ENCODE assay signal across 8 cellular contexts in the genomic region with DNA sequence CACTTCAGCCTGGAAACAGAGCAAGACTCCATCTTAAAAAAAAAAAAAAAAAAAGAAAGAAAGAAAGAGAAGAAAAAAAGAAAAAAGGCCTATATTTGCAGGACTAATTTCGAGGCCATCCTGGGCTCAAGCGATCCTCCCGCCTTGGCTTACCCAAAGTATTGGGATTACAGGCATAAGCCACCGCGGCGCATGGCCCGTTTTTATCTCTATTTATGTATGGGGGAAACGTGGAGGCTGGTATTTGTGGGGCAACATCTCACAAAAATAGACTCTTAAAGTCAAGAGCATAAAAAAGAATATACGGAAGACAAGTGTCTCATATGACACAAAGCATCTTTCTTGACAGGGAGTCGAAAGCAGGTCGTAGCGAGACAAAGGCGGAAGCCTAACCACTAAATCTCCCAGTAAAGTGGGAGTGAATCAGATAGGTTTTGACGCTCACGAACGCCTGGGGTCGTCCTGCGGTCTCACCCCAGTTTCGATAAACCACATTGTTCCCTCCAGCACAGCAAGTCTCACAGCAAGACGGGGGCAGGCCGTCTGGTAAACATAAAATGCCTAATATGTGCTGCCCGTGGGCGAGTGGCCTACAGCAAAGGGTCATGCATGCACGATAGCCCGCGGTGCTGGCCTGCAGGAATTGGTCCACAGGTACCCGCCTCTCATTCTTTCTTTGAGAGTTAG. TPM values are rescaled to one million over a fixed set of nuclear protein-coding genes. Genes with fewer than 3 reads are reported as not detected.
DNase-seq lines count a peak whose midpoint lies in the region; ATAC-seq and TF ChIP-seq lines count a peak whose summit lies in the region.

No MANE protein-coding gene starts in this region.

- DNase-seq in heart right ventricle (no peak), cardiac septum (ENCODE audit: low spot score) (no peak), lung (ENCODE audit: low spot score) (no peak), upper lobe of left lung (peak; percentile 20 to 25), NCI-H1048 (lab: John Stamatoyannopoulos, UW) (no peak), hepatic stellate cell (ENCODE audit: low spot score) (no peak), NCI-H187 (lab: John Stamatoyannopoulos, UW) (no peak)
- DNase-seq in activated naive CD4-positive, alpha-beta T cell treated with anti-CD3 and anti-CD28 coated beads, Interleukin-2, amount 50 U/mL, for 16 hours, result peak; percentile 46

- H3K4me1 ChIP-seq in heart right ventricle (peaks cover 3 to 59% (median 24%) of the 10 kb centered on the region in 9 donors), lung (ENCODE audit: control insufficient read depth in 2 of 2, insufficient read depth in 2 of 2, low read length in 2 of 2) (peaks cover 0 to 28% of the 10 kb centered on the region in 2 donors), upper lobe of left lung (peaks cover 34 to 64% (median 36%) of the 10 kb centered on the region in 4 donors)

- H3K4me3 ChIP-seq in heart right ventricle (peak overlapping the region in 5 of 10 donors; percentile 66 to 89 (median 87)), lung (no peak overlapping the region), upper lobe of left lung (peak overlapping the region in 2 of 4 donors; percentile 80 to 84)

- intact Hi-C loops in heart right ventricle (cut with DNase I), result no loop called here
- intact Hi-C loops in cardiac septum (cut with DNase I), result no loop called here

- H3K36me3 ChIP-seq in heart right ventricle, result no peaks in the 10 kb centered on the region
- H3K36me3 ChIP-seq in lung (ENCODE audit: control insufficient read depth in 2 of 2, insufficient read depth in 2 of 2, low read length in 2 of 2), result no peaks in the 10 kb centered on the region
- no peaks in the 10 kb centered on the region for H3K36me3 ChIP-seq in upper lobe of left lung

- H3K27ac ChIP-seq in heart right ventricle (peak overlapping the region in 9 of 10 donors; percentile 90 to 99 (median 97)), lung (ENCODE audit: low read depth in 1 of 2, low read length in 1 of 2) (peak overlapping the region; percentile 2 to 94), upper lobe of left lung (peak overlapping the region in 3 of 4 donors; percentile 96 to 98 (median 97))

- no peak for ATAC-seq in heart right ventricle
- ATAC-seq in lung (ENCODE audit: insufficient read depth, low FRiP score), result no peak
- ATAC-seq in upper lobe of left lung (ENCODE audit: low FRiP score in 2 of 2), result no peak

- H3K9me3 ChIP-seq in heart right ventricle, result no peaks in the 10 kb centered on the region
- no peaks in the 10 kb centered on the region for H3K9me3 ChIP-seq in lung (ENCODE audit: control insufficient read depth in 2 of 2, insufficient read depth in 1 of 2, low read length in 1 of 2)
- H3K9me3 ChIP-seq in upper lobe of left lung, result no peaks in the 10 kb centered on the region

- TF ChIP-seq CTCF in heart right ventricle (IDR thresholded peaks at IDR 0.05), result no peak
- TF ChIP-seq CTCF in lung (IDR thresholded peaks at IDR 0.05; ENCODE audit: control extremely low read depth, extremely low read depth), result no peak
- TF ChIP-seq CTCF in upper lobe of left lung (IDR thresholded peaks at IDR 0.05), result no peak

- TF ChIP-seq EP300 in upper lobe of left lung (IDR thresholded peaks at IDR 0.05), result no peak

- H3K27me3 ChIP-seq in heart right ventricle (peaks cover 0 to 7% (median 0%) of the 10 kb centered on the region in 7 donors), lung (ENCODE audit: control insufficient read depth, insufficient read depth) (no peaks in the 10 kb centered on the region), upper lobe of left lung (no peaks in the 10 kb centered on the region)

- TF ChIP-seq POLR2A in upper lobe of left lung (IDR thresholded peaks at IDR 0.05), result no peak

- 57 to 68% methylated on average over 27 of the region's 27 CpGs for WGBS in heart right ventricle, 2 donors
- WGBS in lung, 2 donors, result 53 to 59% methylated on average over 27 of the region's 27 CpGs
- WGBS in upper lobe of left lung, 2 donors, result 55 to 66% methylated on average over 23 to 27 of the region's 27 CpGs

RNA-seq across cellular contexts. Expression of gene TRIM41, which starts 1.8 kb away (rescaled TPM):
- total RNA-seq in heart right ventricle, result 10 to 100 TPM; 17.3 to 28.2 (median 26.0) TPM
- 10 to 100 TPM; 12.1 to 20.5 TPM for polyA plus RNA-seq in heart right ventricle
- 33.0 TPM for total RNA-seq in cardiac septum
- total RNA-seq in lung, result 10 to 100 TPM; 13.1 to 38.6 TPM
- 10 to 100 TPM; 20.3 to 24.1 TPM for polyA plus RNA-seq in lung
- total RNA-seq in upper lobe of left lung, result 10 to 100 TPM; 14.4 to 75.4 (median 34.1) TPM

RNA-seq across cellular contexts. Expression of gene TRIM7, which starts 16.3 kb away (rescaled TPM):
- total RNA-seq in heart right ventricle (1 to 10 TPM; 4.4 to 9.5 (median 6.0) TPM), cardiac septum (6.4 TPM), lung (1 to 10 TPM in 1 of 2 donors, under 1 TPM in 1; 0.46 to 3.8 TPM), upper lobe of left lung (1 to 10 TPM in 5 of 6 donors, under 1 TPM in 1; 0.83 to 6.7 (median 2.9) TPM)
- polyA plus RNA-seq in heart right ventricle (10 to 100 TPM in 1 of 2 donors, 1 to 10 TPM in 1; 3.9 to 30.8 TPM), lung (1 to 10 TPM; 1.2 to 3.6 TPM)

RNA-seq across cellular contexts. Expression of gene RACK1, which starts 22.5 kb away (rescaled TPM):
- total RNA-seq in heart right ventricle, result 100 to 1,000 TPM; 581 to 916 (median 631) TPM
- polyA plus RNA-seq in heart right ventricle, result 1,000 to 10,000 TPM; 1,025 to 2,221 TPM
- total RNA-seq in cardiac septum, result 557 TPM
- 1,000 to 10,000 TPM; 1,254 to 2,994 TPM for total RNA-seq in lung
- 1,000 to 10,000 TPM; 1,850 to 2,028 TPM for polyA plus RNA-seq in lung
- 1,000 to 10,000 TPM in 5 of 6 donors, 100 to 1,000 TPM in 1; 801 to 1,863 (median 1,196) TPM for total RNA-seq in upper lobe of left lung

RNA-seq across cellular contexts. Expression of gene TRIM52, which starts 39.7 kb away (rescaled TPM):
- total RNA-seq in heart right ventricle, result 10 to 100 TPM in 1 of 10 donors, 1 to 10 TPM in 9; 5.5 to 15.8 (median 7.5) TPM
- 10 to 100 TPM in 1 of 2 donors, 1 to 10 TPM in 1; 4.1 to 27.1 TPM for polyA plus RNA-seq in heart right ventricle
- total RNA-seq in cardiac septum, result 9.1 TPM
- 10 to 100 TPM; 16.1 to 19.3 TPM for total RNA-seq in lung
- polyA plus RNA-seq in lung, result 10 to 100 TPM in 1 of 2 donors, 1 to 10 TPM in 1; 6.5 to 11.6 TPM
- total RNA-seq in upper lobe of left lung, result 10 to 100 TPM; 12.3 to 47.1 (median 15.6) TPM

Comparison
In these comparisons a context has a peak if more than half of its experiments do, and no peak if none do; other contexts are left out.
1. DNase-seq: peak in activated naive CD4-positive, alpha-beta T cell treated with anti-CD3 and anti-CD28 coated beads, Interleukin-2, amount 50 U/mL, for 16 hours (single experiment) and upper lobe of left lung (2 of 2); none in heart right ventricle (0 of 2), cardiac septum (single experiment), lung (single experiment), NCI-H1048 (single experiment), hepatic stellate cell (single experiment) and NCI-H187 (0 of 2).
2. Peak in every context shown above with its lines, with median percentiles within 50 percentile points of each other: H3K27ac ChIP-seq.